9 cellular contexts compared by ENCODE assay signal in the genomic region with DNA sequence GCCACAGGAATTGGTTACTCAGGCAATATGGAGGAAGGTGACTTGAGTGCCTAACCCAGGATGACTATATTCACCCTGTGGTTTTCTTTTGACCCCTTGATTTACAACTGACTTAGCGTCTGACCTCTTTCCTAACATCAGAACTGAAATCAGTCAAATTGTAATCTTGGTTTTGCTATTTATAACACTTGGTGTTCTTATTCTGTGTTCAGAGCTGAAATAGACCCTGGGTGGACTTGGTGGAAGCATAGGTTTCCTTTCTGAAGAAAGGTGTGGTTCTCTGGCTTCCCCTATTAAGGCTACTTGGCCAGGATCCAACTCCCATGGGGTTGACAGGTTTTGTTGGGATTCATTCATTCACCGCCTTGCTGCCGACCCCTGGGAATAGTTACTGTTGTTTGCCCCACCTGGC.
A peak's percentile ranks its signal among the peaks of the same experiment; 100 is the strongest.
DNase-seq lines count a peak whose midpoint lies in the region; ATAC-seq, FAIRE-seq and TF ChIP-seq lines count a peak whose summit lies in the region.
"Had no signal": no experiment of that assay in that cellular context is flagged by ENCODE, and none has a peak within 500 bp of the region (broad histone marks: within the 10 kb centered on the region; RNA-seq: fewer than 3 reads in every experiment).

No MANE protein-coding gene starts in this region.

- TF ChIP-seq CTCF in foreskin fibroblast (IDR thresholded peaks at IDR 0.05; ENCODE audit: low read depth, low read length): no peak

- no peak overlapping the region for H3K4me3 ChIP-seq in foreskin fibroblast (ENCODE audit: low read depth in 1 of 2, low read length in 2 of 2)
- H3K4me3 ChIP-seq: esophagus muscularis mucosa had no signal

- FAIRE-seq in GM18507 (lab: Jason Lieb, UNC): peak; percentile 81

- DNase-seq in GM18507 (ENCODE audit: extremely low spot score, insufficient read length, low read depth) (peak; percentile 18), amniotic epithelial cell (ENCODE audit: low read depth) (peak; percentile 84), islet precursor cell (no peak), foreskin fibroblast (no peak)
- DNase-seq: T-helper 17 cell had no signal

- ATAC-seq in GM19463 (IDR thresholded peaks at IDR 0.05; ENCODE audit: unreplicated experiment): peak; percentile 70
- peak; percentile 69 for ATAC-seq in HG03432 (IDR thresholded peaks at IDR 0.05; ENCODE audit: unreplicated experiment)
- no peak for ATAC-seq in HG03469 (IDR thresholded peaks at IDR 0.05; ENCODE audit: unreplicated experiment)
- ATAC-seq: T-helper 17 cell had no signal

Comparison
In these comparisons a context has a peak if more than half of its experiments do, and no peak if none do; other contexts are left out.
1. DNase-seq: peak in GM18507 (single experiment) and amniotic epithelial cell (single experiment); none in islet precursor cell (single experiment) and foreskin fibroblast (0 of 2).